2 cellular contexts compared by ENCODE assay signal in genomic region chr11:68549789-68550484, GRCh38.
TF ChIP-seq lines count a peak whose summit lies in the region.

No MANE protein-coding gene starts in this region.

TF ChIP-seq in liver, 16 proteins besides CTCF, POLR2A, EP300 and RAD21 (continued from another document):
- TF ChIP-seq, protein P1, sequence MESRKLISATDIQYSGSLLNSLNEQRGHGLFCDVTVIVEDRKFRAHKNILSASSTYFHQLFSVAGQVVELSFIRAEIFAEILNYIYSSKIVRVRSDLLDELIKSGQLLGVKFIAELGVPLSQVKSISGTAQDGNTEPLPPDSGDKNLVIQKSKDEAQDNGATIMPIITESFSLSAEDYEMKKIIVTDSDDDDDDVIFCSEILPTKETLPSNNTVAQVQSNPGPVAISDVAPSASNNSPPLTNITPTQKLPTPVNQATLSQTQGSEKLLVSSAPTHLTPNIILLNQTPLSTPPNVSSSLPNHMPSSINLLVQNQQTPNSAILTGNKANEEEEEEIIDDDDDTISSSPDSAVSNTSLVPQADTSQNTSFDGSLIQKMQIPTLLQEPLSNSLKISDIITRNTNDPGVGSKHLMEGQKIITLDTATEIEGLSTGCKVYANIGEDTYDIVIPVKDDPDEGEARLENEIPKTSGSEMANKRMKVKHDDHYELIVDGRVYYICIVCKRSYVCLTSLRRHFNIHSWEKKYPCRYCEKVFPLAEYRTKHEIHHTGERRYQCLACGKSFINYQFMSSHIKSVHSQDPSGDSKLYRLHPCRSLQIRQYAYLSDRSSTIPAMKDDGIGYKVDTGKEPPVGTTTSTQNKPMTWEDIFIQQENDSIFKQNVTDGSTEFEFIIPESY (IDR thresholded peaks at IDR 0.05), result no peak
- TF ChIP-seq NR2F2 (IDR thresholded peaks at IDR 0.05) (no peak), GABPA (IDR thresholded peaks at IDR 0.05 in 1 of 2, conservative IDR thresholded peaks at IDR 0.05 in 1 of 2) (no peak), JUND (IDR thresholded peaks at IDR 0.05) (no peak), SP1 (IDR thresholded peaks at IDR 0.05) (no peak), REST (IDR thresholded peaks at IDR 0.05) (no peak), YY1 (IDR thresholded peaks at IDR 0.05) (no peak), ATF3 (IDR thresholded peaks at IDR 0.05) (no peak), FOXA1 (IDR thresholded peaks at IDR 0.05) (no peak), TAF1 (conservative IDR thresholded peaks at IDR 0.05) (no peak), FOXA2 (IDR thresholded peaks at IDR 0.05) (no peak)

TF ChIP-seq in HepG2, 621 proteins besides CTCF, POLR2A, EP300 and RAD21 (continued from another document):
- TF ChIP-seq ZBTB40 (IDR thresholded peaks at IDR 0.05) (no peak), ZBTB40 (CRISPR knock-in tag; IDR thresholded peaks at IDR 0.05) (no peak), ARID2 (CRISPR knock-in tag; IDR thresholded peaks at IDR 0.05; ENCODE audit: borderline replicate concordance) (no peak), ZNF782 (CRISPR knock-in tag; IDR thresholded peaks at IDR 0.05; ENCODE audit: borderline replicate concordance) (no peak), SRSF9 (IDR thresholded peaks at IDR 0.05; ENCODE audit: borderline replicate concordance, insufficient read depth, low read depth, low read length, poor library complexity, severe bottlenecking) (no peak), CBX2 (IDR thresholded peaks at IDR 0.05; ENCODE audit: low read depth, low read length) (no peak), CBX2 (CRISPR knock-in tag; IDR thresholded peaks at IDR 0.05; ENCODE audit: low read depth) (no peak), ZNF354B (CRISPR knock-in tag; IDR thresholded peaks at IDR 0.05) (no peak)
- TF ChIP-seq, protein P2, sequence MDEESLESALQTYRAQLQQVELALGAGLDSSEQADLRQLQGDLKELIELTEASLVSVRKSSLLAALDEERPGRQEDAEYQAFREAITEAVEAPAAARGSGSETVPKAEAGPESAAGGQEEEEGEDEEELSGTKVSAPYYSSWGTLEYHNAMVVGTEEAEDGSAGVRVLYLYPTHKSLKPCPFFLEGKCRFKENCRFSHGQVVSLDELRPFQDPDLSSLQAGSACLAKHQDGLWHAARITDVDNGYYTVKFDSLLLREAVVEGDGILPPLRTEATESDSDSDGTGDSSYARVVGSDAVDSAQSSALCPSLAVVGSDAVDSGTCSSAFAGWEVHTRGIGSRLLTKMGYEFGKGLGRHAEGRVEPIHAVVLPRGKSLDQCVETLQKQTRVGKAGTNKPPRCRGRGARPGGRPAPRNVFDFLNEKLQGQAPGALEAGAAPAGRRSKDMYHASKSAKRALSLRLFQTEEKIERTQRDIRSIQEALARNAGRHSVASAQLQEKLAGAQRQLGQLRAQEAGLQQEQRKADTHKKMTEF (CRISPR knock-in tag; IDR thresholded peaks at IDR 0.05), result no peak
- TF ChIP-seq, protein P3, sequence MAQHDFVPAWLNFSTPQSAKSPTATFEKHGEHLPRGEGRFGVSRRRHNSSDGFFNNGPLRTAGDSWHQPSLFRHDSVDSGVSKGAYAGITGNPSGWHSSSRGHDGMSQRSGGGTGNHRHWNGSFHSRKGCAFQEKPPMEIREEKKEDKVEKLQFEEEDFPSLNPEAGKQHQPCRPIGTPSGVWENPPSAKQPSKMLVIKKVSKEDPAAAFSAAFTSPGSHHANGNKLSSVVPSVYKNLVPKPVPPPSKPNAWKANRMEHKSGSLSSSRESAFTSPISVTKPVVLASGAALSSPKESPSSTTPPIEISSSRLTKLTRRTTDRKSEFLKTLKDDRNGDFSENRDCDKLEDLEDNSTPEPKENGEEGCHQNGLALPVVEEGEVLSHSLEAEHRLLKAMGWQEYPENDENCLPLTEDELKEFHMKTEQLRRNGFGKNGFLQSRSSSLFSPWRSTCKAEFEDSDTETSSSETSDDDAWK (CRISPR knock-in tag; IDR thresholded peaks at IDR 0.05), result no peak
